Comparison of ENCODE assay signal across 1 cellular context in genomic region chr6:158232445-158233213, GRCh38.
TF ChIP-seq lines count a peak whose summit lies in the region.

No MANE protein-coding gene starts in this region.

TF ChIP-seq in HepG2, 621 proteins besides CTCF, POLR2A, EP300 and RAD21 (continued from another document and continues in another):
- TF ChIP-seq HNF1B (CRISPR knock-in tag; IDR thresholded peaks at IDR 0.05), result peak; percentile 15; the same call in 1 of the 2 replicates
- no peak for TF ChIP-seq ZNF614 (CRISPR knock-in tag; IDR thresholded peaks at IDR 0.05; ENCODE audit: borderline replicate concordance)
- TF ChIP-seq ATF1 (CRISPR knock-in tag; IDR thresholded peaks at IDR 0.05), result no peak
- TF ChIP-seq REST (IDR thresholded peaks at IDR 0.05; ENCODE audit: borderline replicate concordance in 1 of 2, low read depth in 1 of 2, low read length in 2 of 2), result no peak
- TF ChIP-seq ZNF180 (CRISPR knock-in tag; IDR thresholded peaks at IDR 0.05; ENCODE audit: borderline replicate concordance, low read depth), result no peak
- no peak for TF ChIP-seq ZXDC (CRISPR knock-in tag; IDR thresholded peaks at IDR 0.05)
- TF ChIP-seq ZNF350 (CRISPR knock-in tag; IDR thresholded peaks at IDR 0.05; ENCODE audit: borderline replicate concordance, low read depth), result peak; percentile 49; the same call in 1 of the 2 replicates
- no peak for TF ChIP-seq HHEX (CRISPR knock-in tag; IDR thresholded peaks at IDR 0.05)
- TF ChIP-seq PITX1 (CRISPR knock-in tag; IDR thresholded peaks at IDR 0.05), result peak; percentile 47; the same call in 1 of the 2 replicates
- no peak for TF ChIP-seq PCBP2 (optimal IDR thresholded peaks at IDR 0.05; ENCODE audit: low read depth, low read length, poor library complexity, severe bottlenecking)
- TF ChIP-seq ARID2 (CRISPR knock-in tag; IDR thresholded peaks at IDR 0.05; ENCODE audit: borderline replicate concordance), result no peak
- no peak for TF ChIP-seq POLR2AphosphoS2 (IDR thresholded peaks at IDR 0.05; ENCODE audit: low read depth, low read length)
- 0 out of 2 replicates have a peak, but pooled peaks have one; percentile 62 for TF ChIP-seq ZBTB26 (CRISPR knock-in tag; IDR thresholded peaks at IDR 0.05; ENCODE audit: borderline replicate concordance)
- TF ChIP-seq CREB3 (CRISPR knock-in tag; IDR thresholded peaks at IDR 0.05), result peak; percentile 44; the same call in 1 of the 2 replicates
- peak; percentile 55 for TF ChIP-seq MED8 (CRISPR knock-in tag; IDR thresholded peaks at IDR 0.05; ENCODE audit: insufficient replicate concordance)
- TF ChIP-seq MLXIP (CRISPR knock-in tag; IDR thresholded peaks at IDR 0.05; ENCODE audit: borderline replicate concordance), result peak; percentile 51; the same call in 1 of the 2 replicates
- TF ChIP-seq TEF (CRISPR knock-in tag; IDR thresholded peaks at IDR 0.05), result no peak
- no peak for TF ChIP-seq TP53 (CRISPR knock-in tag; conservative IDR thresholded peaks at IDR 0.05)
- no peak for TF ChIP-seq RBAK (CRISPR knock-in tag; IDR thresholded peaks at IDR 0.05)
- TF ChIP-seq ZNF446 (CRISPR knock-in tag; IDR thresholded peaks at IDR 0.05), result no peak
- TF ChIP-seq ZKSCAN1 (IDR thresholded peaks at IDR 0.05; ENCODE audit: low read length), result no peak
- no peak for TF ChIP-seq ZNF550 (CRISPR knock-in tag; IDR thresholded peaks at IDR 0.05; ENCODE audit: borderline replicate concordance)
- TF ChIP-seq KMT2B (CRISPR knock-in tag; IDR thresholded peaks at IDR 0.05), result peak; percentile 68
- TF ChIP-seq STAT5B (CRISPR knock-in tag; IDR thresholded peaks at IDR 0.05), result no peak
- no peak for TF ChIP-seq MEIS1 (CRISPR knock-in tag; IDR thresholded peaks at IDR 0.05; ENCODE audit: borderline replicate concordance)
- TF ChIP-seq ZNF576 (CRISPR knock-in tag; IDR thresholded peaks at IDR 0.05), result 0 out of 2 replicates have a peak, but pooled peaks have one; percentile 47
- TF ChIP-seq ZNF251 (CRISPR knock-in tag; IDR thresholded peaks at IDR 0.05), result no peak
- TF ChIP-seq SAFB2 (CRISPR knock-in tag; IDR thresholded peaks at IDR 0.05; ENCODE audit: borderline replicate concordance, low read depth), result peak; percentile 63; the same call in 1 of the 2 replicates
- no peak for TF ChIP-seq PRDM10 (CRISPR knock-in tag; IDR thresholded peaks at IDR 0.05; ENCODE audit: low read depth)
- no peak for TF ChIP-seq CENPT (CRISPR knock-in tag; IDR thresholded peaks at IDR 0.05; ENCODE audit: low read depth)
- TF ChIP-seq ZNF883 (CRISPR knock-in tag; IDR thresholded peaks at IDR 0.05; ENCODE audit: not compliant biosample characterization), result peak; percentile 42
- no peak for TF ChIP-seq ZNF513 (CRISPR knock-in tag; conservative IDR thresholded peaks at IDR 0.05)
- TF ChIP-seq NFATC3 (CRISPR knock-in tag; IDR thresholded peaks at IDR 0.05), result no peak
- TF ChIP-seq ZNF776 (CRISPR knock-in tag; IDR thresholded peaks at IDR 0.05), result no peak; the same call in 1 of the 2 replicates
- TF ChIP-seq ZNF296 (CRISPR knock-in tag; conservative IDR thresholded peaks at IDR 0.05), result no peak
- TF ChIP-seq MLLT10 (CRISPR knock-in tag; IDR thresholded peaks at IDR 0.05), result no peak
- TF ChIP-seq TFDP2 (CRISPR knock-in tag; IDR thresholded peaks at IDR 0.05), result no peak
- TF ChIP-seq SMARCE1 (IDR thresholded peaks at IDR 0.05; ENCODE audit: borderline replicate concordance), result no peak
- TF ChIP-seq HMG20B (CRISPR knock-in tag; conservative IDR thresholded peaks at IDR 0.05), result no peak
